Comparison of ENCODE assay signal across 34 cellular contexts in genomic region chr19:11390933-11391680, GRCh38. TPM values are rescaled to one million over a fixed set of nuclear protein-coding genes. Genes with fewer than 3 reads are reported as not detected.
"Had no signal": no experiment of that assay in that cellular context is flagged by ENCODE, and none has a peak within 500 bp of the region (broad histone marks: within the 10 kb centered on the region; RNA-seq: fewer than 3 reads in every experiment).

No MANE protein-coding gene starts in this region.

- ATAC-seq: activated T-cell treated with anti-CD3 and anti-CD28 coated beads, Interleukin-2, amount 50 U/mL, for 4 hours; Panc1 had no signal

- H3K36me3 ChIP-seq: brain microvascular endothelial cell, SJCRH30 had no signal

- H3K9me2 ChIP-seq: SK-N-SH had no signal

- H3K4me1 ChIP-seq: SJCRH30 had no signal

- H3K9me3 ChIP-seq: SJCRH30, SK-N-SH had no signal

- H3K27ac ChIP-seq: brain microvascular endothelial cell, SJCRH30 had no signal

- FAIRE-seq: colon, TTC549 had no signal

- H3K4me3 ChIP-seq: SJCRH30 had no signal

- H3K9ac ChIP-seq: SK-N-SH had no signal

- H3K4me2 ChIP-seq: SK-N-SH had no signal

- DNase-seq: activated B cell treated with CpG ODN at 0.5 μM for 24 hours; activated CD4-positive, alpha-beta memory T cell treated with anti-CD3 and anti-CD28 coated beads for 36 hours; activated CD4-positive, alpha-beta T cell treated with anti-CD3 and anti-CD28 coated beads for 4 hours; activated CD4-positive, alpha-beta T cell treated with anti-CD3 and anti-CD28 coated beads, Interleukin-2, amount 50 U/mL, for 1 hour; activated CD4-positive, CD25-positive, alpha-beta regulatory T cell treated with anti-CD3 and anti-CD28 coated beads, Interleukin-2, amount 50 U/mL, for 72 hours; activated CD8-positive, alpha-beta memory T cell treated with anti-CD3 and anti-CD28 coated beads, Interleukin-2, amount 50 U/mL, for 4 hours; activated effector memory CD4-positive, alpha-beta T cell treated with Interleukin-2 at 50 U/mL for 16 hours; activated naive CD4-positive, alpha-beta T cell; activated naive CD4-positive, alpha-beta T cell treated with anti-CD3 and anti-CD28 coated beads, Interleukin-2, amount 50 U/mL, for 16 hours; activated naive CD8-positive, alpha-beta T cell treated with anti-CD3 and anti-CD28 coated beads for 36 hours; activated T-cell treated with anti-CD3 and anti-CD28 coated beads for 4 hours; activated T-cell treated with anti-CD3 and anti-CD28 coated beads, Interleukin-2, amount 50 U/mL, for 4 hours; amniotic stem cell; aorta; brain microvascular endothelial cell; central memory CD4-positive, alpha-beta T cell; MM.1S; NCI-H1092 treated with DMSO at 0.1 percent for 48 hours; NCI-H1417 treated with DMSO at 0.1 percent for 48 hours; NCI-H187 treated with DMSO at 0.1 percent for 48 hours; NCI-H2081; NCI-H2171 treated with DMSO at 0.1 percent for 48 hours; NCI-H2227 treated with DMSO at 0.1 percent for 48 hours; NCI-H446; NCI-H510A treated with DMSO at 0.1 percent for 48 hours; NCI-H526 treated with DMSO at 0.1 percent for 48 hours; NCI-H82; NK-92 treated with Interleukin-12 subunit alpha and Interleukin-12 subunit beta, amount 100 ng/mL, for 24 hours; SHP77; SJCRH30 had no signal

- H3K27me3 ChIP-seq: brain microvascular endothelial cell, SJCRH30 had no signal

RNA-seq across cellular contexts. Expression of gene RGL3, which starts 28.0 kb away (rescaled TPM):
- total RNA-seq: activated CD4-positive, alpha-beta memory T cell treated with anti-CD3 and anti-CD28 coated beads for 36 hours; activated naive CD8-positive, alpha-beta T cell treated with anti-CD3 and anti-CD28 coated beads for 36 hours; SJCRH30 had no signal
